ENCODE assay signal across 12 cellular contexts in genomic region chr9:133539434-133539833, GRCh38. TPM values are rescaled to one million over a fixed set of nuclear protein-coding genes. Genes with fewer than 3 reads are reported as not detected.
DNase-seq lines count a peak whose midpoint lies in the region; ATAC-seq and TF ChIP-seq lines count a peak whose summit lies in the region.
"Had no signal": no experiment of that assay in that cellular context is flagged by ENCODE, and none has a peak within 500 bp of the region (broad histone marks: within the 10 kb centered on the region; RNA-seq: fewer than 3 reads in every experiment).

No MANE protein-coding gene starts in this region.

- intact Hi-C loops in CD4-positive, alpha-beta T cell (cut with DNase I, micrococcal nuclease): loop anchor here in 1 of 2 experiments (10.0 kb wide), 1 partner anchor 455 kb away; the partner anchor contains the start of gene VAV2
- intact Hi-C loops in mammary epithelial cell (cut with micrococcal nuclease) (loop anchor here (10.0 kb wide), 1 partner anchor 485 kb away; the partner anchor contains the start of gene BRD3OS), right cardiac atrium (cut with DNase I) (loop anchor here in 1 of 4 donors (5.0 kb wide), 1 partner anchor 43 kb away; no protein-coding TSS in a partner anchor)

- H3K4me3 ChIP-seq in mammary epithelial cell (replicated peaks in 1 of 3; ENCODE audit: insufficient read depth in 1 of 3, low read depth in 2 of 3, low read length in 3 of 3): no peak overlapping the region
- no peak overlapping the region for H3K4me3 ChIP-seq in right cardiac atrium (ENCODE audit: low read length)
- H3K4me3 ChIP-seq in trophoblast cell (ENCODE audit: low read depth, low read length): peak overlapping the region; percentile 45

- H3K4me3 Mint-ChIP-seq in CD4-positive, alpha-beta T cell: no peak overlapping the region

- H2AK5ac ChIP-seq in trophoblast cell (ENCODE audit: low read length): no peak overlapping the region

- no peaks in the 10 kb centered on the region for H3K79me1 ChIP-seq in trophoblast cell (ENCODE audit: low read length)

- H3K36me3 Mint-ChIP-seq in CD4-positive, alpha-beta T cell (ENCODE audit: low read depth): no peaks in the 10 kb centered on the region

- no peak for DNase-seq in CD4-positive, alpha-beta T cell
- no peak for DNase-seq in mammary epithelial cell
- DNase-seq in right cardiac atrium: peak; percentile 80 to 91 (median 89)
- peak in 1 of 2 donors; percentile 5 for DNase-seq in trophoblast cell
- DNase-seq in 8988T: no peak
- no peak for DNase-seq in NCI-H446 (lab: John Stamatoyannopoulos, UW)
- DNase-seq: activated CD8-positive, alpha-beta memory T cell treated with anti-CD3 and anti-CD28 coated beads, Interleukin-2, amount 50 U/mL, for 48 hours; NCI-H187 treated with DMSO at 0.1 percent for 48 hours; T1000 had no signal

- H2AFZ ChIP-seq in mammary epithelial cell (ENCODE audit: low read depth, low read length): peak overlapping the region; percentile 14
- H2AFZ ChIP-seq in trophoblast cell (ENCODE audit: insufficient read depth, low read length, poor library complexity): no peak overlapping the region

- H4K12ac ChIP-seq in trophoblast cell (ENCODE audit: low read depth, low read length): no peak overlapping the region

- no peak overlapping the region for H3K23ac ChIP-seq in trophoblast cell (ENCODE audit: low read length)

- BruUV-seq in mammary epithelial cell (replicated peaks; lab: Mats Ljungman, UMichigan): no TSS peak

- no peak for ATAC-seq in CD4-positive, alpha-beta T cell (ENCODE audit: poor library complexity)
- ATAC-seq in right cardiac atrium (peak; percentile 59 to 73), GM21576 (IDR thresholded peaks at IDR 0.05; ENCODE audit: unreplicated experiment) (no peak), GM18498 (IDR thresholded peaks at IDR 0.05; ENCODE audit: unreplicated experiment) (no peak)

- in situ Hi-C loops in mammary epithelial cell (cut with MboI; ENCODE audit: low sequenced_read_pairs in 2 of 2): no loop called here

- H4K91ac ChIP-seq in trophoblast cell (ENCODE audit: low read depth, low read length): peak overlapping the region; percentile 69

- peaks cover 20% of the 10 kb centered on the region for H3K4me1 ChIP-seq in mammary epithelial cell (ENCODE audit: insufficient read depth, low read length)
- H3K4me1 ChIP-seq in right cardiac atrium (ENCODE audit: control insufficient read depth, insufficient read depth, low read length): peaks cover 3% of the 10 kb centered on the region
- peaks cover 19 to 22% of the 10 kb centered on the region in 2 experiments for H3K4me1 ChIP-seq in trophoblast cell (ENCODE audit: control insufficient read depth in 1 of 2, insufficient read depth in 2 of 2, low read length in 2 of 2)

- H3K9ac ChIP-seq in mammary epithelial cell (ENCODE audit: insufficient read depth, low read length) (no peak overlapping the region), trophoblast cell (ENCODE audit: low read length) (no peak overlapping the region)

- H3K9me3 ChIP-seq in CD4-positive, alpha-beta T cell (ENCODE audit: control insufficient read depth, low read length): no peaks in the 10 kb centered on the region
- H3K9me3 ChIP-seq in mammary epithelial cell (replicated peaks; ENCODE audit: insufficient read depth, low read length) (no peaks in the 10 kb centered on the region), right cardiac atrium (ENCODE audit: control insufficient read depth, low read length) (no peaks in the 10 kb centered on the region), trophoblast cell (ENCODE audit: insufficient read depth, low read depth, low read length) (peaks cover 5% of the 10 kb centered on the region)

- H3K4me2 ChIP-seq in mammary epithelial cell (ENCODE audit: insufficient read depth, low read depth, low read length) (no peak overlapping the region), trophoblast cell (ENCODE audit: low read length) (no peak overlapping the region)

- no peak overlapping the region for H3K27ac ChIP-seq in CD4-positive, alpha-beta T cell (ENCODE audit: low read depth, low read length)
- H3K27ac ChIP-seq in mammary epithelial cell (ENCODE audit: insufficient read depth, low read depth, low read length) (no peak overlapping the region), right cardiac atrium (ENCODE audit: low read length) (peak overlapping the region; percentile 34), trophoblast cell (ENCODE audit: low read depth, low read length) (no peak overlapping the region)

- no peaks in the 10 kb centered on the region for H3K9me3 Mint-ChIP-seq in CD4-positive, alpha-beta T cell

- H3K4ac ChIP-seq in trophoblast cell (ENCODE audit: low read depth, low read length): no peak overlapping the region

- POLR2A ChIA-PET in CD4-positive, alpha-beta T cell (lab: Charles Lee): no interaction called here

- H3K18ac ChIP-seq in trophoblast cell (ENCODE audit: low read length): no peak overlapping the region

- peak overlapping the region; percentile 0 for H3K14ac ChIP-seq in trophoblast cell (ENCODE audit: low read length)

- H3K27me3 ChIP-seq in CD4-positive, alpha-beta T cell (ENCODE audit: control insufficient read depth, insufficient read depth, low read length): no peaks in the 10 kb centered on the region
- no peaks in the 10 kb centered on the region for H3K27me3 ChIP-seq in mammary epithelial cell (ENCODE audit: insufficient read depth, low read length)
- H3K27me3 ChIP-seq in right cardiac atrium (ENCODE audit: control insufficient read depth, insufficient read depth): no peaks in the 10 kb centered on the region
- H3K27me3 ChIP-seq in trophoblast cell (ENCODE audit: insufficient read depth, low read length): no peaks in the 10 kb centered on the region

- 14% methylated on average over 13 of the region's 29 CpGs for WGBS in mammary epithelial cell (ENCODE audit: low coverage, missing lambda C conversion rate)
- 33% methylated on average over 29 of the region's 29 CpGs for WGBS in right cardiac atrium
- WGBS in trophoblast cell (ENCODE audit: extremely low coverage, insufficient coverage, insufficient read length): no CpG with 5 or more reads among the region's 29 CpGs

- dilution Hi-C loops in mammary epithelial cell (cut with HindIII; ENCODE audit: low sequenced_read_pairs): no loop called here

- peak overlapping the region; percentile 33 for H2BK12ac ChIP-seq in trophoblast cell (ENCODE audit: low read length)

- no peaks in the 10 kb centered on the region for H4K20me1 ChIP-seq in mammary epithelial cell (ENCODE audit: insufficient read depth, low read length)

- TF ChIP-seq CTCF in CD4-positive, alpha-beta T cell (IDR thresholded peaks at IDR 0.05): no peak
- TF ChIP-seq CTCF in mammary epithelial cell (conservative IDR thresholded peaks at IDR 0.05 in 1 of 2, IDR thresholded peaks at IDR 0.05 in 1 of 2; ENCODE audit: extremely low read depth in 1 of 2, insufficient read depth in 1 of 2, low read depth in 1 of 2, low read length in 2 of 2): no peak

- peak overlapping the region; percentile 17 for H4K8ac ChIP-seq in trophoblast cell (ENCODE audit: low read depth, low read length)

- no peaks in the 10 kb centered on the region for H3K27me3 Mint-ChIP-seq in CD4-positive, alpha-beta T cell

- H2BK120ac ChIP-seq in trophoblast cell (ENCODE audit: insufficient read depth, low read length, poor library complexity): no peak overlapping the region

- H3K79me2 ChIP-seq in mammary epithelial cell (ENCODE audit: insufficient read depth, low read length): no peaks in the 10 kb centered on the region
- no peaks in the 10 kb centered on the region for H3K79me2 ChIP-seq in trophoblast cell (ENCODE audit: control insufficient read depth, insufficient read depth, low read length, poor library complexity)

- H3K36me3 ChIP-seq in mammary epithelial cell (ENCODE audit: insufficient read depth, low read length) (no peaks in the 10 kb centered on the region), trophoblast cell (ENCODE audit: control insufficient read depth in 1 of 2, insufficient read depth in 2 of 2, low read length in 2 of 2) (peaks cover 16 to 25% of the 10 kb centered on the region in 2 experiments)

- CTCF ChIA-PET in CD4-positive, alpha-beta T cell (lab: Charles Lee): no interaction called here
- CTCF ChIA-PET in mammary epithelial cell (lab: Charles Lee; ENCODE audit: low non-redundant PET): no interaction called here

- peak overlapping the region; percentile 40 for H3K27ac Mint-ChIP-seq in CD4-positive, alpha-beta T cell

- peaks cover 5% of the 10 kb centered on the region for H3K4me1 Mint-ChIP-seq in CD4-positive, alpha-beta T cell (ENCODE audit: low read depth)

- no peak overlapping the region for H2BK5ac ChIP-seq in trophoblast cell (ENCODE audit: low read depth, low read length, poor library complexity)

RNA-seq across cellular contexts. Expression of gene ADAMTSL2, which starts 4.9 kb away (rescaled TPM):
- total RNA-seq in CD4-positive, alpha-beta T cell: 1 to 10 TPM; 1.2 to 1.3 TPM
- total RNA-seq in mammary epithelial cell (under 1 TPM in 1 of 2 donors, not detected in 1; under 0.01 TPM), right cardiac atrium (10 to 100 TPM; 30.3 to 90.2 (median 47.1) TPM)
- polyA plus RNA-seq in mammary epithelial cell (not detected), right cardiac atrium (37.3 TPM)
- polyA minus RNA-seq in mammary epithelial cell: not detected
- polyA plus RNA-seq in trophoblast cell (2013): 5.9 and 6.2 TPM in 2 replicates

RNA-seq across cellular contexts. Expression of gene MYMK, which starts 14.7 kb away (rescaled TPM):
- total RNA-seq in CD4-positive, alpha-beta T cell: not detected
- total RNA-seq in mammary epithelial cell (not detected), right cardiac atrium (not detected)
- polyA plus RNA-seq in mammary epithelial cell (not detected), right cardiac atrium (not detected)
- not detected for polyA minus RNA-seq in mammary epithelial cell
- polyA plus RNA-seq in trophoblast cell (2013): 0.25 and 0.27 TPM in 2 replicates
- total RNA-seq: subcutaneous adipose tissue had no signal

Comparison
In these comparisons a context has a peak if more than half of its experiments do, and no peak if none do; other contexts are left out.
1. ATAC-seq: peak in right cardiac atrium (2 of 2); none in CD4-positive, alpha-beta T cell (single experiment), GM21576 (single experiment) and GM18498 (single experiment).
2. DNase-seq: peak in right cardiac atrium (3 of 3); none in CD4-positive, alpha-beta T cell (0 of 10), mammary epithelial cell (single experiment), 8988T (single experiment) and NCI-H446 (0 of 2).
3. RNA of gene ADAMTSL2, which starts 4.9 kb away (total RNA-seq): 30.3 to 90.2 TPM in right cardiac atrium; 1.2 to 1.3 TPM in CD4-positive, alpha-beta T cell and under 0.01 TPM in mammary epithelial cell; every median in the first group is over 10 times any median in the second.